Comparison of ENCODE assay signal across 8 cellular contexts in the genomic region with DNA sequence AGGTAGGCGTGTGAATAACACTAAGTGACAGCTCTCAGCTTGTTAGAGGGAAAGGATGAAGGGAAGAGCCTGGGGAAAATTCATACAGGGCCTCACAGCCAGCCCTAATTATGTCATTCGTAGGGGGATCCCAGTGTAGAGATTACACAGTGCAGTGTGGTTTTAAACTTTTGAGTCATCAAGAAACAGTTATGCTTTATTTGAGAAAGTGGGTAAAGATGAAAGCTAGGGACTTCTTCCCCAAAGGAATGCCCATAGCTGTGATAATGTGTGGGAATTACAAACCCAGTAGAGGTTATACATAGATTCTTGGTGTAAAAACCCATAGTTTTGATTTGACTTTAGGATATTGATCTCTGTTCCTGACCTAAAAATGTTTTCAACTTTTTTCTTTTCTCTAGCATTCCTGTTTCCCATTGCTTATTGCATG. TPM values are rescaled to one million over a fixed set of nuclear protein-coding genes. Genes with fewer than 3 reads are reported as not detected.
DNase-seq lines count a peak whose midpoint lies in the region; ATAC-seq and TF ChIP-seq lines count a peak whose summit lies in the region.

No MANE protein-coding gene starts in this region.

- no peak overlapping the region for H2AFZ ChIP-seq in SK-N-SH (ENCODE audit: low read depth)

- H3K27me3 Mint-ChIP-seq in activated CD8-positive, alpha-beta T cell treated with anti-CD3 and anti-CD28 coated beads, Interleukin-2, amount 10 ng/mL, durations not matched to agents 7 days and 5 days (ENCODE audit: low read depth) = no peaks in the 10 kb centered on the region
- no peaks in the 10 kb centered on the region for H3K27me3 Mint-ChIP-seq in neural crest cell (ENCODE audit: low read depth)

- H3K4me1 Mint-ChIP-seq in activated CD8-positive, alpha-beta T cell treated with anti-CD3 and anti-CD28 coated beads, Interleukin-2, amount 10 ng/mL, durations not matched to agents 7 days and 5 days (ENCODE audit: low read depth) = peaks cover 57% of the 10 kb centered on the region
- H3K4me1 Mint-ChIP-seq in neural crest cell = peaks cover 30% of the 10 kb centered on the region

- CTCF ChIA-PET in SK-N-SH (lab: Yijun Ruan, JAX) = interaction anchor here (0.8 to 1.3 kb wide), 4 partner anchors 222 to 487 kb away, joined by 3 to 8 read pairs (median 4); no protein-coding TSS in a partner anchor
- CTCF ChIA-PET in activated CD8-positive, alpha-beta T cell treated with anti-CD3 and anti-CD28 coated beads, Interleukin-2, amount 10 ng/mL, durations not matched to agents 7 days and 5 days (lab: Charles Lee) = interaction anchor here (0.8 to 1.2 kb wide), 7 partner anchors 10 to 336 kb away, joined by 3 to 5 read pairs (median 4); no protein-coding TSS in a partner anchor

- peaks cover 4% of the 10 kb centered on the region for H3F3A ChIP-seq in SK-N-SH (replicated peaks; ENCODE audit: insufficient read depth)

- no peak for ATAC-seq in SK-N-SH treated with all-trans-retinoic acid at 6 μM for 48 hours
- peak; percentile 24 for ATAC-seq in HG02981 (IDR thresholded peaks at IDR 0.05; ENCODE audit: unreplicated experiment)
- ATAC-seq in activated CD8-positive, alpha-beta T cell treated with anti-CD3 and anti-CD28 coated beads, Interleukin-2, amount 10 ng/mL, durations not matched to agents 7 days and 5 days = no peak
- ATAC-seq in left ventricle myocardium superior = no peak
- no peak for ATAC-seq in right cardiac atrium

- TF ChIP-seq CTCF in SK-N-SH (IDR thresholded peaks at IDR 0.05) = no peak
- TF ChIP-seq CTCF in neural crest cell (conservative IDR thresholded peaks at IDR 0.05) = no peak

- peaks cover 8% of the 10 kb centered on the region for H3K79me2 ChIP-seq in SK-N-SH (ENCODE audit: insufficient read depth)

- no peaks in the 10 kb centered on the region for H3K9me2 ChIP-seq in SK-N-SH

- TF ChIP-seq RAD21 in SK-N-SH (IDR thresholded peaks at IDR 0.05; ENCODE audit: low read length) = no peak

- H3K9ac ChIP-seq in SK-N-SH = no peak overlapping the region

- intact Hi-C loops in left ventricle myocardium superior (cut with micrococcal nuclease) = loop anchor here (10.0 kb wide), 1 partner anchor 63 kb away; a partner anchor contains a TSS
- intact Hi-C loops in right cardiac atrium (cut with DNase I) = no loop called here

- H3K4me3 Mint-ChIP-seq in activated CD8-positive, alpha-beta T cell treated with anti-CD3 and anti-CD28 coated beads, Interleukin-2, amount 10 ng/mL, durations not matched to agents 7 days and 5 days = peak overlapping the region; percentile 12
- peak overlapping the region; percentile 42 for H3K4me3 Mint-ChIP-seq in neural crest cell

- DNase-seq in SK-N-SH (no peak), neural crest cell (ENCODE audit: low read depth, low spot score) (no peak), left ventricle myocardium superior (no peak), right cardiac atrium (no peak), NCI-H446 treated with DMSO at 0.1 percent for 48 hours (lab: John Stamatoyannopoulos, UW) (no peak)
- DNase-seq in activated CD8-positive, alpha-beta T cell treated with anti-CD3 and anti-CD28 coated beads, Interleukin-2, amount 10 ng/mL, durations not matched to agents 7 days and 5 days = peak; percentile 31

- H3K27me3 ChIP-seq in SK-N-SH (ENCODE audit: insufficient read depth) (no peaks in the 10 kb centered on the region), right cardiac atrium (ENCODE audit: control insufficient read depth, insufficient read depth) (no peaks in the 10 kb centered on the region)

- POLR2A ChIA-PET in SK-N-SH (lab: Yijun Ruan, JAX) = no interaction called here
- POLR2A ChIA-PET in activated CD8-positive, alpha-beta T cell treated with anti-CD3 and anti-CD28 coated beads, Interleukin-2, amount 10 ng/mL, durations not matched to agents 7 days and 5 days (lab: Charles Lee) = no interaction called here

- peaks cover 52% of the 10 kb centered on the region for H3K36me3 Mint-ChIP-seq in activated CD8-positive, alpha-beta T cell treated with anti-CD3 and anti-CD28 coated beads, Interleukin-2, amount 10 ng/mL, durations not matched to agents 7 days and 5 days (ENCODE audit: low read depth)
- H3K36me3 Mint-ChIP-seq in neural crest cell (ENCODE audit: low read depth) = peaks cover 3% of the 10 kb centered on the region

- H3K27ac ChIP-seq in SK-N-SH (ENCODE audit: low read depth in 2 of 2, low read length in 1 of 2) (peak overlapping the region in 1 of 2 experiments; percentile 53; a peak in 2 of 4 replicates), right cardiac atrium (ENCODE audit: low read length) (no peak overlapping the region)

- H3K9me3 ChIP-seq in SK-N-SH (no peaks in the 10 kb centered on the region), right cardiac atrium (ENCODE audit: control insufficient read depth, low read length) (no peaks in the 10 kb centered on the region)

- no peaks in the 10 kb centered on the region for H4K20me1 ChIP-seq in SK-N-SH (ENCODE audit: insufficient read depth)

- WGBS in SK-N-SH (ENCODE audit: low lambda C conversion rate) = 64% methylated on average over 2 of the region's 2 CpGs
- WGBS in right cardiac atrium = 78% methylated on average over 2 of the region's 2 CpGs

- H3K27ac Mint-ChIP-seq in activated CD8-positive, alpha-beta T cell treated with anti-CD3 and anti-CD28 coated beads, Interleukin-2, amount 10 ng/mL, durations not matched to agents 7 days and 5 days = peak overlapping the region; percentile 20
- no peak overlapping the region for H3K27ac Mint-ChIP-seq in neural crest cell (ENCODE audit: unreplicated experiment)

- H3K4me1 ChIP-seq in SK-N-SH (ENCODE audit: control insufficient read depth in 1 of 2, insufficient read depth in 2 of 2, low read depth in 1 of 2, low read length in 1 of 2) (peaks cover 7 to 13% of the 10 kb centered on the region in 2 experiments; a peak in 3 of 4 replicates), right cardiac atrium (ENCODE audit: control insufficient read depth, insufficient read depth, low read length) (no peaks in the 10 kb centered on the region)

- TF ChIP-seq EP300 in SK-N-SH (IDR thresholded peaks at IDR 0.05; ENCODE audit: borderline replicate concordance in 1 of 2, low read depth in 1 of 2, low read length in 1 of 2) = no peak

- no peaks in the 10 kb centered on the region for H3K9me3 Mint-ChIP-seq in activated CD8-positive, alpha-beta T cell treated with anti-CD3 and anti-CD28 coated beads, Interleukin-2, amount 10 ng/mL, durations not matched to agents 7 days and 5 days (ENCODE audit: insufficient read depth)
- H3K9me3 Mint-ChIP-seq in neural crest cell = no peaks in the 10 kb centered on the region

- H3K4me3 ChIP-seq in SK-N-SH (ENCODE audit: low read depth in 2 of 2, low read length in 1 of 2) (no peak overlapping the region), right cardiac atrium (ENCODE audit: low read length) (no peak overlapping the region)

- no peak overlapping the region for H3K4me2 ChIP-seq in SK-N-SH

- peaks cover 6 to 9% of the 10 kb centered on the region in 2 experiments for H3K36me3 ChIP-seq in SK-N-SH (replicated peaks in 1 of 2; ENCODE audit: control insufficient read depth in 1 of 2, insufficient read depth in 2 of 2, low read length in 1 of 2)

TF ChIP-seq in SK-N-SH, 30 proteins besides CTCF, POLR2A, EP300 and RAD21 (continues in another document):
- no peak for TF ChIP-seq RCOR1 (IDR thresholded peaks at IDR 0.05; ENCODE audit: low read length)
- TF ChIP-seq, protein P1, sequence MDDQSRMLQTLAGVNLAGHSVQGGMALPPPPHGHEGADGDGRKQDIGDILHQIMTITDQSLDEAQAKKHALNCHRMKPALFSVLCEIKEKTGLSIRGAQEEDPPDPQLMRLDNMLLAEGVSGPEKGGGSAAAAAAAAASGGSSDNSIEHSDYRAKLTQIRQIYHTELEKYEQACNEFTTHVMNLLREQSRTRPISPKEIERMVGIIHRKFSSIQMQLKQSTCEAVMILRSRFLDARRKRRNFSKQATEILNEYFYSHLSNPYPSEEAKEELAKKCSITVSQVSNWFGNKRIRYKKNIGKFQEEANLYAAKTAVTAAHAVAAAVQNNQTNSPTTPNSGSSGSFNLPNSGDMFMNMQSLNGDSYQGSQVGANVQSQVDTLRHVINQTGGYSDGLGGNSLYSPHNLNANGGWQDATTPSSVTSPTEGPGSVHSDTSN (IDR thresholded peaks at IDR 0.05) = peak; percentile 10; the same call in 1 of the 2 replicates
- peak; percentile 41; the same call in 1 of the 2 replicates for TF ChIP-seq TCF12 (IDR thresholded peaks at IDR 0.05)

TF ChIP-seq in SK-N-SH treated with all-trans-retinoic acid at 6 μM for 48 hours, 23 proteins besides CTCF, POLR2A, EP300 and RAD21:
- TF ChIP-seq RARB (CRISPR knock-in tag; IDR thresholded peaks at IDR 0.05) = no peak
- TF ChIP-seq ZFP3 (CRISPR knock-in tag; IDR thresholded peaks at IDR 0.05) = no peak
- no peak for TF ChIP-seq ISL1 (CRISPR knock-in tag; IDR thresholded peaks at IDR 0.05)
- no peak for TF ChIP-seq ZNF70 (CRISPR knock-in tag; IDR thresholded peaks at IDR 0.05)
- no peak for TF ChIP-seq ZNF565 (CRISPR knock-in tag; conservative IDR thresholded peaks at IDR 0.05; ENCODE audit: low read depth)
- no peak for TF ChIP-seq ZC3H10 (CRISPR knock-in tag; IDR thresholded peaks at IDR 0.05)
- no peak for TF ChIP-seq ZNF8 (CRISPR knock-in tag; IDR thresholded peaks at IDR 0.05)
- TF ChIP-seq ZFP30 (CRISPR knock-in tag; IDR thresholded peaks at IDR 0.05) = no peak
- TF ChIP-seq TCF4 (CRISPR knock-in tag; IDR thresholded peaks at IDR 0.05; ENCODE audit: borderline replicate concordance) = no peak
- TF ChIP-seq ARNTL (CRISPR knock-in tag; IDR thresholded peaks at IDR 0.05; ENCODE audit: borderline replicate concordance, low read depth) = no peak
- TF ChIP-seq OSR1 (CRISPR knock-in tag; IDR thresholded peaks at IDR 0.05) = no peak
TF ChIP-seq in SK-N-SH treated with all-trans-retinoic acid at 6 μM for 48 hours: peak in this region for 0.

RNA-seq across cellular contexts. Expression of a gene that starts 1.9 kb away (rescaled TPM):
- polyA plus RNA-seq in SK-N-SH (2012; rRNA removed) (10.8 and 12.2 TPM in 2 replicates), right cardiac atrium (2.1 TPM)
- 8.0 and 10.5 TPM in 2 replicates for polyA plus RNA-seq in SK-N-SH (2012; cell fraction: cytosol; rRNA removed)
- polyA plus RNA-seq in SK-N-SH (2012; cell fraction: nucleus; rRNA removed) = 27.1 and 37.0 TPM in 2 replicates
- 100 to 1,000 TPM; 121 to 135 TPM for total RNA-seq in activated CD8-positive, alpha-beta T cell treated with anti-CD3 and anti-CD28 coated beads, Interleukin-2, amount 10 ng/mL, durations not matched to agents 7 days and 5 days
- total RNA-seq in neural crest cell (66.7 and 69.8 TPM in 2 replicates), left ventricle myocardium superior (6.7 TPM), right cardiac atrium (10 to 100 TPM in 1 of 4 donors, 1 to 10 TPM in 3; 8.7 to 10.6 (median 9.2) TPM)

RNA-seq across cellular contexts. Expression of a gene that starts 59.5 kb away (rescaled TPM):
- polyA plus RNA-seq in SK-N-SH (2012; rRNA removed) (7.4 and 9.7 TPM in 2 replicates), right cardiac atrium (11.5 TPM)
- polyA plus RNA-seq in SK-N-SH (2012; cell fraction: cytosol; rRNA removed) = 2.6 and 3.8 TPM in 2 replicates
- 49.2 and 51.6 TPM in 2 replicates for polyA plus RNA-seq in SK-N-SH (2012; cell fraction: nucleus; rRNA removed)
- under 1 TPM; 0.44 to 0.87 TPM for total RNA-seq in activated CD8-positive, alpha-beta T cell treated with anti-CD3 and anti-CD28 coated beads, Interleukin-2, amount 10 ng/mL, durations not matched to agents 7 days and 5 days
- total RNA-seq in neural crest cell (13.3 and 16.6 TPM in 2 replicates), left ventricle myocardium superior (15.3 TPM), right cardiac atrium (10 to 100 TPM in 3 of 4 donors, 1 to 10 TPM in 1; 8.9 to 21.9 (median 18.6) TPM)
